1 cellular context compared by ENCODE assay signal in the genomic region with DNA sequence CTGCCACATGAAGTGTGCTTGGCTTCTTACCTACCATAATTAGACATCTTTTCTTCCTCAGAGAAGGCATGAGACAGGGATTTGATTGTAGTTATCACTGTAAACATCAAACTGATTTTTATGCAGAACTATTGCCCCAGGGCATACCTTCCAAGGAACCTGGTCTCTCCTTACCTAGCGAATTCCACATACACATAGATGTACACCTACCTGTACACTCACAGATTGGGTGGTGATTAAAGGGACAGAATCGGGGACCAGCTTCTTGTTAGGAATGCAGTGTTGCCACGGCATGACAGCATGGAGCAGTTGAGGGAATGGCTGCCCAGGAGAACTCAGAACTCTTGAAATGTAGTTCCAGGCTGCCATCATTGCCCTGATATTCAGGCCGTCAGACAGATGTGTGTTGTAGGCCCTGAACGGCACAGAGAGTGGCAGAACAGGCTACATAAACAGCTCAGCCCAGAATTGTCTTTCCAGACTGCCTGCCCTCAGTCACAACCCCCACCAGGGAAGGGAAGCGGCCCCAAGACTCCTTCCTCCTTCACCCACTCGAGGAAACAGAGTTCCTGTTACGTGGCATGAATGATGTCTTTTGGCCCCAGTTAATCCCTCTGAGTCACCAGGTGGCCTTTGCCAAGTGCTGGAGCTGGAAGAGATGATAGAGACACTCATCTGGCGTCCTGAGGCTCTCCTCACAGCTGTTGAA.
TF ChIP-seq lines count a peak whose summit lies in the region.

No MANE protein-coding gene starts in this region.

TF ChIP-seq in SK-N-SH, 30 proteins besides CTCF, POLR2A, EP300 and RAD21 (continued from another document):
- TF ChIP-seq USF2 (IDR thresholded peaks at IDR 0.05; ENCODE audit: borderline replicate concordance, low read depth, low read length), result no peak
- peak; percentile 77; the same call in 1 of the 2 replicates for TF ChIP-seq TEAD4 (IDR thresholded peaks at IDR 0.05; ENCODE audit: borderline replicate concordance, insufficient read depth)
- TF ChIP-seq RXRA (IDR thresholded peaks at IDR 0.05; ENCODE audit: borderline replicate concordance, low read depth), result peak; percentile 94
- peak; percentile 69; the same call in 1 of the 2 replicates for TF ChIP-seq SIN3A (IDR thresholded peaks at IDR 0.05; ENCODE audit: borderline replicate concordance, low read depth, low read length)
- TF ChIP-seq YY1 (IDR thresholded peaks at IDR 0.05; ENCODE audit: low read depth), result no peak
- TF ChIP-seq, protein P1, sequence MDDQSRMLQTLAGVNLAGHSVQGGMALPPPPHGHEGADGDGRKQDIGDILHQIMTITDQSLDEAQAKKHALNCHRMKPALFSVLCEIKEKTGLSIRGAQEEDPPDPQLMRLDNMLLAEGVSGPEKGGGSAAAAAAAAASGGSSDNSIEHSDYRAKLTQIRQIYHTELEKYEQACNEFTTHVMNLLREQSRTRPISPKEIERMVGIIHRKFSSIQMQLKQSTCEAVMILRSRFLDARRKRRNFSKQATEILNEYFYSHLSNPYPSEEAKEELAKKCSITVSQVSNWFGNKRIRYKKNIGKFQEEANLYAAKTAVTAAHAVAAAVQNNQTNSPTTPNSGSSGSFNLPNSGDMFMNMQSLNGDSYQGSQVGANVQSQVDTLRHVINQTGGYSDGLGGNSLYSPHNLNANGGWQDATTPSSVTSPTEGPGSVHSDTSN (IDR thresholded peaks at IDR 0.05), result peak; percentile 96
- TF ChIP-seq ZBTB33 (IDR thresholded peaks at IDR 0.05; ENCODE audit: borderline replicate concordance, low read depth), result peak; percentile 69; the same call in 1 of the 2 replicates
- TF ChIP-seq JUND (IDR thresholded peaks at IDR 0.05), result peak; percentile 96; the same call in 1 of the 2 replicates
- TF ChIP-seq NRF1 (IDR thresholded peaks at IDR 0.05; ENCODE audit: low read depth, low read length), result no peak
- TF ChIP-seq TAF1 (IDR thresholded peaks at IDR 0.05; ENCODE audit: borderline replicate concordance, low read depth, low read length), result peak; percentile 20; the same call in 1 of the 2 replicates
- peak; percentile 78 for TF ChIP-seq POLR2AphosphoS5 (IDR thresholded peaks at IDR 0.05; ENCODE audit: low read depth, low read length)
- peak; percentile 100 for TF ChIP-seq NFIC (IDR thresholded peaks at IDR 0.05; ENCODE audit: borderline replicate concordance)
- TF ChIP-seq MAX (IDR thresholded peaks at IDR 0.05; ENCODE audit: low read depth), result peak; percentile 86
- TF ChIP-seq ELF1 (IDR thresholded peaks at IDR 0.05), result peak; percentile 78
- peak; percentile 94 for TF ChIP-seq TCF12 (IDR thresholded peaks at IDR 0.05)
- TF ChIP-seq, protein P2, sequence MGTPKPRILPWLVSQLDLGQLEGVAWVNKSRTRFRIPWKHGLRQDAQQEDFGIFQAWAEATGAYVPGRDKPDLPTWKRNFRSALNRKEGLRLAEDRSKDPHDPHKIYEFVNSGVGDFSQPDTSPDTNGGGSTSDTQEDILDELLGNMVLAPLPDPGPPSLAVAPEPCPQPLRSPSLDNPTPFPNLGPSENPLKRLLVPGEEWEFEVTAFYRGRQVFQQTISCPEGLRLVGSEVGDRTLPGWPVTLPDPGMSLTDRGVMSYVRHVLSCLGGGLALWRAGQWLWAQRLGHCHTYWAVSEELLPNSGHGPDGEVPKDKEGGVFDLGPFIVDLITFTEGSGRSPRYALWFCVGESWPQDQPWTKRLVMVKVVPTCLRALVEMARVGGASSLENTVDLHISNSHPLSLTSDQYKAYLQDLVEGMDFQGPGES (IDR thresholded peaks at IDR 0.05; ENCODE audit: low read depth, low read length), result no peak
- no peak for TF ChIP-seq SMC3 (IDR thresholded peaks at IDR 0.05; ENCODE audit: low read depth, low read length)
- no peak for TF ChIP-seq GATA2 (CRISPR knock-in tag; IDR thresholded peaks at IDR 0.05)
- TF ChIP-seq RFX5 (IDR thresholded peaks at IDR 0.05; ENCODE audit: low read length), result no peak
- TF ChIP-seq FOSL2 (IDR thresholded peaks at IDR 0.05; ENCODE audit: borderline replicate concordance, low read depth), result peak; percentile 96
- 0 out of 2 replicates have a peak, but pooled peaks have one; percentile 34 for TF ChIP-seq FOXM1 (IDR thresholded peaks at IDR 0.05; ENCODE audit: low read depth)
- TF ChIP-seq CHD2 (IDR thresholded peaks at IDR 0.05; ENCODE audit: low read length, partially characterized antibody), result no peak
- TF ChIP-seq FOXJ3 (CRISPR knock-in tag; IDR thresholded peaks at IDR 0.05), result no peak
